In the genomic region with DNA sequence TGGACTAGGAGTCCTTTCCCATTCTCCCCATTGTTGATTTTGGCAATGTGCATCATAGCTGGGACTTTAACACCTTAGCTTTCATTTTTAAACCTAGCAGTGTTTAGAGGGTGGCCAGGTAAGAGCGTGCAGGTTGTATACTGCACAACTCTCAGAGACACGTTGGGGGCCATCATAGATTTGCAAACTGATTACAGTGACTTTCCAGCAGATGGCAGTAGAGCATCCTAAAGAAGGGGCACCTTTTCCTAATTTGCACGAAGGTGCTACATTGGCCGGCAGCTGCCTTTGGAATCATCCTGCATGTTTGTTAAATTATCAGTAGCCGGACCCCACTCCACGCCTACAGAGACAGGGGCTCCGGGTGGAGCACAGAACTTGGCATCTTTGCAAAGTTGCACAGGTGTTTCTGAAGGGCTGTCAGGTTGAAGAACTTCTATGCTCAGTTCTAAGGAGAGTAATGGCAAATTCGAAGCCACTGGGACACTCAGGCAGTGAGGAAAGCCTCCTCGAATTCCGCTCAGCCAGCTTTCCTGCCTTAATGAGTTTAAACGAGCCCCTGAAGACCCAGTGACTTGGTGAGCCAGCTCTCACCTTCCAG, we compare ENCODE assay signal across 9 cellular contexts. TPM values are rescaled to one million over a fixed set of nuclear protein-coding genes. Genes with fewer than 3 reads are reported as not detected.
A peak's percentile ranks its signal among the peaks of the same experiment; 100 is the strongest.
DNase-seq lines count a peak whose midpoint lies in the region; ATAC-seq and TF ChIP-seq lines count a peak whose summit lies in the region.
"Had no signal": no experiment of that assay in that cellular context is flagged by ENCODE, and none has a peak within 500 bp of the region (broad histone marks: within the 10 kb centered on the region; RNA-seq: fewer than 3 reads in every experiment).

No MANE protein-coding gene starts in this region.

- peak; percentile 78 for TF ChIP-seq CTCF in LNCAP (IDR thresholded peaks at IDR 0.05)
- peak; percentile 58 for TF ChIP-seq CTCF in coronary artery (IDR thresholded peaks at IDR 0.05)
- TF ChIP-seq CTCF in mesothelial cell of epicardium (IDR thresholded peaks at IDR 0.05; ENCODE audit: unreplicated experiment) = peak; percentile 74

- peaks cover 10% of the 10 kb centered on the region for H3K27me3 Mint-ChIP-seq in activated CD8-positive, alpha-beta memory T cell treated with anti-CD3 and anti-CD28 coated beads, Interleukin-2, amount 10 ng/mL, durations not matched to agents 7 days and 5 days
- H3K27me3 Mint-ChIP-seq in mesothelial cell of epicardium (ENCODE audit: low read depth) = no peaks in the 10 kb centered on the region

- H3K4me3 Mint-ChIP-seq in activated CD8-positive, alpha-beta memory T cell treated with anti-CD3 and anti-CD28 coated beads, Interleukin-2, amount 10 ng/mL, durations not matched to agents 7 days and 5 days = no peak overlapping the region
- H3K4me3 Mint-ChIP-seq in mesothelial cell of epicardium = no peak overlapping the region
- H3K4me3 Mint-ChIP-seq: activated naive CD8-positive, alpha-beta T cell had no signal

- H3K4me3 ChIP-seq in SJCRH30 = no peak overlapping the region
- H3K4me3 ChIP-seq in coronary artery = no peak overlapping the region

- H3K9me3 Mint-ChIP-seq in activated CD8-positive, alpha-beta memory T cell treated with anti-CD3 and anti-CD28 coated beads, Interleukin-2, amount 10 ng/mL, durations not matched to agents 7 days and 5 days (ENCODE audit: low read depth) = no peaks in the 10 kb centered on the region
- H3K9me3 Mint-ChIP-seq in mesothelial cell of epicardium = no peaks in the 10 kb centered on the region

- H3K4me1 Mint-ChIP-seq in activated CD8-positive, alpha-beta memory T cell treated with anti-CD3 and anti-CD28 coated beads, Interleukin-2, amount 10 ng/mL, durations not matched to agents 7 days and 5 days = no peaks in the 10 kb centered on the region
- H3K4me1 Mint-ChIP-seq in mesothelial cell of epicardium = no peaks in the 10 kb centered on the region

- ATAC-seq in activated CD8-positive, alpha-beta memory T cell treated with anti-CD3 and anti-CD28 coated beads, Interleukin-2, amount 10 ng/mL, durations not matched to agents 7 days and 5 days = peak; percentile 49
- no peak for ATAC-seq in GM18520 (IDR thresholded peaks at IDR 0.05; ENCODE audit: unreplicated experiment)
- ATAC-seq in GM18870 (IDR thresholded peaks at IDR 0.05; ENCODE audit: unreplicated experiment) = no peak

- CTCF ChIA-PET in activated CD8-positive, alpha-beta memory T cell treated with anti-CD3 and anti-CD28 coated beads, Interleukin-2, amount 10 ng/mL, durations not matched to agents 7 days and 5 days (lab: Charles Lee) = interaction anchor here (0.5 to 7.3 kb wide), 19 partner anchors 9 to 258 kb away, joined by 3 to 83 read pairs (median 3); no protein-coding TSS in a partner anchor

- no peak overlapping the region for H3K27ac ChIP-seq in SJCRH30
- H3K27ac ChIP-seq in coronary artery = no peak overlapping the region

- no peaks in the 10 kb centered on the region for H3K4me1 ChIP-seq in SJCRH30

- no peaks in the 10 kb centered on the region for H3K36me3 Mint-ChIP-seq in activated CD8-positive, alpha-beta memory T cell treated with anti-CD3 and anti-CD28 coated beads, Interleukin-2, amount 10 ng/mL, durations not matched to agents 7 days and 5 days
- H3K36me3 Mint-ChIP-seq in mesothelial cell of epicardium = no peaks in the 10 kb centered on the region
- H3K36me3 Mint-ChIP-seq: activated naive CD8-positive, alpha-beta T cell had no signal

- H3K9me3 ChIP-seq in SJCRH30 (replicated peaks) = no peaks in the 10 kb centered on the region

- peak; percentile 50 for DNase-seq in activated CD8-positive, alpha-beta memory T cell treated with anti-CD3 and anti-CD28 coated beads, Interleukin-2, amount 10 ng/mL, durations not matched to agents 7 days and 5 days
- DNase-seq in activated CD8-positive, alpha-beta memory T cell treated with anti-CD3 and anti-CD28 coated beads, Interleukin-2, amount 50 U/mL, for 4 hours = no peak
- DNase-seq in SJCRH30 = peak; percentile 42 to 76
- no peak for DNase-seq in coronary artery (ENCODE audit: low spot score)
- no peak for DNase-seq in mesothelial cell of epicardium (ENCODE audit: low spot score in 2 of 2, unreplicated experiment in 2 of 2)

- H3K27me3 ChIP-seq in SJCRH30 = no peaks in the 10 kb centered on the region

- H3K27ac Mint-ChIP-seq in activated CD8-positive, alpha-beta memory T cell treated with anti-CD3 and anti-CD28 coated beads, Interleukin-2, amount 10 ng/mL, durations not matched to agents 7 days and 5 days = no peak overlapping the region
- H3K27ac Mint-ChIP-seq in mesothelial cell of epicardium = no peak overlapping the region
- H3K27ac Mint-ChIP-seq: activated naive CD8-positive, alpha-beta T cell had no signal

- H3K36me3 ChIP-seq in SJCRH30 = no peaks in the 10 kb centered on the region

RNA-seq across cellular contexts. Expression of a gene that starts 7.7 kb away (rescaled TPM):
- not detected for total RNA-seq in activated CD8-positive, alpha-beta memory T cell treated with anti-CD3 and anti-CD28 coated beads, Interleukin-2, amount 10 ng/mL, durations not matched to agents 7 days and 5 days
- total RNA-seq in SJCRH30 (2014; rRNA removed; shearing (Covaris generic)) = not detected in 2 replicates
- not detected in 3 replicates for total RNA-seq in mesothelial cell of epicardium

RNA-seq across cellular contexts. Expression of a gene that starts 13.7 kb away (rescaled TPM):
- total RNA-seq in activated CD8-positive, alpha-beta memory T cell treated with anti-CD3 and anti-CD28 coated beads, Interleukin-2, amount 10 ng/mL, durations not matched to agents 7 days and 5 days = 10 to 100 TPM; 11.4 to 20.1 TPM
- total RNA-seq in SJCRH30 (2014; rRNA removed; shearing (Covaris generic)) = 19.7 and 20.4 TPM in 2 replicates
- 21.8 to 22.4 TPM (median 22.0 TPM) in 3 replicates for total RNA-seq in mesothelial cell of epicardium

Comparison
In these comparisons a context has a peak if more than half of its experiments do, and no peak if none do; other contexts are left out.
1. DNase-seq: peak in activated CD8-positive, alpha-beta memory T cell treated with anti-CD3 and anti-CD28 coated beads, Interleukin-2, amount 10 ng/mL, durations not matched to agents 7 days and 5 days (single experiment) and SJCRH30 (2 of 2); none in activated CD8-positive, alpha-beta memory T cell treated with anti-CD3 and anti-CD28 coated beads, Interleukin-2, amount 50 U/mL, for 4 hours (single experiment), coronary artery (single experiment) and mesothelial cell of epicardium (0 of 2).
2. Peak in every context shown above with its lines, with median percentiles within 50 percentile points of each other: CTCF ChIP-seq.